17 cellular contexts compared by ENCODE assay signal in the genomic region with DNA sequence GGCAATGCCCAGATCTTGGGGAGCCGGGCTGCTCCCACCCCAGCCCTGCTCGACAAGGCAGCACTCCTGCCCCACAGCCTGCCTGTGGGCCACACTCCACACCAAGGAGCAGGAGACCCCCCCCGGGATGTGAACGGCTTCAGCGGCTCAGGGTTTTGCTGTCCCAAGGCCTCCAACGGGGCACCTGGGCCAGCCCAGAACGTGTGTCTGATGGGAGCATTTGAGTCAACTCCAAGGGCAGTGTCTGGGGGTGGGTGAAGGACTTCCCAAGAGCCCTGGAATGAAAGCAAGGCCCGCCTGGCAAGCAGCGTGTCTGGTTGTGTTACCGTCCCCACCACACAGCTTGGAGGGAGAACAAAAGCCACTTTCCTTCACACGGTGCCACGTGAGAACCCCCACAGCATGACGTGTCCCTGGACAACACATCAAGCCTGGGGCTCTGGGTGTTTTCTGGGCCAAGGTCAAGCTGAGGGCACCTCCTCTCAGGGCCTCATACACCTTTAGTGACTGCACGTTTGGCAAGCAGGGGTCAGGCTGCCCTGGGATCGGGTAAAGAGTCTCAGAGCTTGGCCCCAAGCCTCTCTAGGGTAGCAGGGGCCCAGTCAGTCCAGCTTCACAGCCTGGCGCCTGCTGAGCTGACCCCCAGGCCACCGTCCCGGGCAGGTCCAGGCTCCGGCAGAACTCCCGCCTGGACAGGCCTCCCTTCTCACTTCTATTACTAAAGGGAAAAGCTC. TPM values are rescaled to one million over a fixed set of nuclear protein-coding genes. Genes with fewer than 3 reads are reported as not detected.
"Had no signal": no experiment of that assay in that cellular context is flagged by ENCODE, and none has a peak within 500 bp of the region (broad histone marks: within the 10 kb centered on the region; RNA-seq: fewer than 3 reads in every experiment).

No MANE protein-coding gene starts in this region.

- H3K4me3 ChIP-seq: ascending aorta, SJCRH30, smooth muscle cell, suprapubic skin, upper lobe of left lung had no signal

- DNase-seq: activated CD4-positive, CD25-positive, alpha-beta regulatory T cell; activated naive CD4-positive, alpha-beta T cell; activated naive CD8-positive, alpha-beta T cell treated with anti-CD3 and anti-CD28 coated beads, Interleukin-2, amount 50 U/mL, for 24 hours; retina; SJCRH30; stimulated activated naive CD8-positive, alpha-beta T cell treated with anti-CD3 and anti-CD28 coated beads, Interleukin-15, Interleukin-2, amounts not matched to agents 100 U/mL and 50 U/mL, for 24 hours; T-helper 2 cell had no signal

- FAIRE-seq: bronchial epithelial cell, endometrium, islet of Langerhans had no signal

- H3K27me3 Mint-ChIP-seq: activated naive CD8-positive, alpha-beta T cell treated with anti-CD3 and anti-CD28 coated beads, Interleukin-2, amount 50 U/mL, for 24 hours had no signal

- H3K36me3 ChIP-seq: SJCRH30, suprapubic skin, upper lobe of left lung had no signal

- H3K4me1 ChIP-seq: parathyroid adenoma, SJCRH30 had no signal

- H3K4me3 Mint-ChIP-seq: activated naive CD8-positive, alpha-beta T cell treated with anti-CD3 and anti-CD28 coated beads, Interleukin-2, amount 50 U/mL, for 24 hours; activated T-helper 1 cell treated with anti-CD3 and anti-CD28 coated beads, Interleukin-12 subunit alpha, Interleukin-12 subunit beta, Interleukin-2, Interleukin-4 antibody, amounts not matched to agents 30 ng/mL and 10 ng/mL and 1 ng/mL, durations not matched to agents 14 hours and 24 hours and 36 hours had no signal

- H3K9ac ChIP-seq: parathyroid adenoma had no signal

- H3K9me3 ChIP-seq: ascending aorta, suprapubic skin, upper lobe of left lung had no signal

- ATAC-seq: activated naive CD8-positive, alpha-beta T cell treated with anti-CD3 and anti-CD28 coated beads, Interleukin-2, amount 50 U/mL, for 24 hours; stimulated activated naive CD8-positive, alpha-beta T cell treated with anti-CD3 and anti-CD28 coated beads, Interleukin-15, Interleukin-2, amounts not matched to agents 100 U/mL and 50 U/mL, for 24 hours had no signal

- H3K4me1 Mint-ChIP-seq: activated naive CD8-positive, alpha-beta T cell treated with anti-CD3 and anti-CD28 coated beads, Interleukin-2, amount 50 U/mL, for 24 hours had no signal

- H3K27ac Mint-ChIP-seq: activated naive CD8-positive, alpha-beta T cell treated with anti-CD3 and anti-CD28 coated beads, Interleukin-2, amount 50 U/mL, for 24 hours; activated T-helper 1 cell treated with anti-CD3 and anti-CD28 coated beads, Interleukin-12 subunit alpha, Interleukin-12 subunit beta, Interleukin-2, Interleukin-4 antibody, amounts not matched to agents 30 ng/mL and 10 ng/mL and 1 ng/mL, durations not matched to agents 14 hours and 24 hours and 36 hours had no signal

- H3K9me3 Mint-ChIP-seq: activated naive CD8-positive, alpha-beta T cell treated with anti-CD3 and anti-CD28 coated beads, Interleukin-2, amount 50 U/mL, for 24 hours; activated T-helper 1 cell treated with anti-CD3 and anti-CD28 coated beads, Interleukin-12 subunit alpha, Interleukin-12 subunit beta, Interleukin-2, Interleukin-4 antibody, amounts not matched to agents 30 ng/mL and 10 ng/mL and 1 ng/mL, durations not matched to agents 14 hours and 24 hours and 36 hours had no signal

- H3K27ac ChIP-seq: ascending aorta, parathyroid adenoma, SJCRH30, suprapubic skin, upper lobe of left lung had no signal

RNA-seq across cellular contexts. Expression of a gene that starts 6.0 kb away (rescaled TPM):
- total RNA-seq: bronchial epithelial cell, myocyte had no signal
